ENCODE assay signal across 9 cellular contexts in the genomic region with DNA sequence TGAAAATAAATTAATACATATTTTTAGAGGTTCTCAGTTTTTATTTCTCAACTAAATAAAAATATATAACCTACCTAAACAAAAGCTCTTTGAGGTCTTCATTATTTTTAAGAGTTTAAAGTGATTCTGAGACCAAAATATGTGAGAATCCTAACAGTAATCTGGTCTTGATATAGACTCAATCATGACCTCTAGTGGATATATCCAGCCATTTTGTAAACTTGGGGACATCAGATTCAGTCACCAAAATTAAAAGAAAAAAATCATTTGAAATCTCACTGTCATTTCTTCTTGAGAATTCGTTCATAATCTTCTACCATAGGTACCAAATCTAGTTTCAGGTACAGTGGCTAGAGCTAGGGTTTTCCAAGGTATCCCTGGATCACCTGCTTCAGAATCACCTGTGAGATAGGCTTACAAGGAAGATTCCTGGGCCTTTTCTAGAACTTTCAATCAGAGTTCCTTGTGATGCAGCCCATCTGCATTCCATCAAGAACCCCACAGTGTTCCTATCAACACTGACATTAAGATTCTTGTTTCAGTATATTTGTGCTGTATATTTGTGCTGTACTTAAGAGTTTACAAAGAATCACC.
A peak's percentile ranks its signal among the peaks of the same experiment; 100 is the strongest.
DNase-seq lines count a peak whose midpoint lies in the region; ATAC-seq and TF ChIP-seq lines count a peak whose summit lies in the region.
"Had no signal": no experiment of that assay in that cellular context is flagged by ENCODE, and none has a peak within 500 bp of the region (broad histone marks: within the 10 kb centered on the region; RNA-seq: fewer than 3 reads in every experiment).

No MANE protein-coding gene starts in this region.

- H3K4me2 ChIP-seq in parathyroid adenoma (ENCODE audit: low read length) = no peak overlapping the region

- peaks cover 35% of the 10 kb centered on the region for H3K4me1 Mint-ChIP-seq in chondrocyte (ENCODE audit: low read depth)
- H3K4me1 Mint-ChIP-seq in natural killer cell = no peaks in the 10 kb centered on the region
- H3K4me1 Mint-ChIP-seq in activated T-helper 1 cell treated with anti-CD3 and anti-CD28 coated beads, Interleukin-12 subunit alpha, Interleukin-12 subunit beta, Interleukin-2, Interleukin-4 antibody, amounts not matched to agents 30 ng/mL and 10 ng/mL and 1 ng/mL, durations not matched to agents 14 hours and 24 hours and 36 hours (ENCODE audit: low read depth) = peaks cover 8% of the 10 kb centered on the region

- H3K27ac Mint-ChIP-seq in chondrocyte (ENCODE audit: unreplicated experiment) (no peak overlapping the region), natural killer cell (no peak overlapping the region)
- no peak overlapping the region for H3K27ac Mint-ChIP-seq in activated T-helper 1 cell treated with anti-CD3 and anti-CD28 coated beads, Interleukin-12 subunit alpha, Interleukin-12 subunit beta, Interleukin-2, Interleukin-4 antibody, amounts not matched to agents 30 ng/mL and 10 ng/mL and 1 ng/mL, durations not matched to agents 14 hours and 24 hours and 36 hours

- ATAC-seq in natural killer cell (no peak), HG03469 (IDR thresholded peaks at IDR 0.05; ENCODE audit: unreplicated experiment) (no peak)

- H3K36me3 Mint-ChIP-seq in chondrocyte (ENCODE audit: low read depth) (no peaks in the 10 kb centered on the region), natural killer cell (no peaks in the 10 kb centered on the region)
- no peaks in the 10 kb centered on the region for H3K36me3 Mint-ChIP-seq in activated T-helper 1 cell treated with anti-CD3 and anti-CD28 coated beads, Interleukin-12 subunit alpha, Interleukin-12 subunit beta, Interleukin-2, Interleukin-4 antibody, amounts not matched to agents 30 ng/mL and 10 ng/mL and 1 ng/mL, durations not matched to agents 14 hours and 24 hours and 36 hours (ENCODE audit: low read depth)

- H3K27me3 Mint-ChIP-seq in chondrocyte (ENCODE audit: low read depth) (no peaks in the 10 kb centered on the region), natural killer cell (ENCODE audit: low read depth in 2 of 2) (no peaks in the 10 kb centered on the region)
- H3K27me3 Mint-ChIP-seq in activated T-helper 1 cell treated with anti-CD3 and anti-CD28 coated beads, Interleukin-12 subunit alpha, Interleukin-12 subunit beta, Interleukin-2, Interleukin-4 antibody, amounts not matched to agents 30 ng/mL and 10 ng/mL and 1 ng/mL, durations not matched to agents 14 hours and 24 hours and 36 hours (ENCODE audit: insufficient read depth) = no peaks in the 10 kb centered on the region

- no peak overlapping the region for H3K9ac ChIP-seq in parathyroid adenoma

- no peaks in the 10 kb centered on the region for H3K4me1 ChIP-seq in parathyroid adenoma

- no peaks in the 10 kb centered on the region for H3K79me2 ChIP-seq in parathyroid adenoma

- intact Hi-C loops in natural killer cell (cut with micrococcal nuclease) = no loop called here
- intact Hi-C loops in activated T-helper 1 cell treated with anti-CD3 and anti-CD28 coated beads, Interleukin-12 subunit alpha, Interleukin-12 subunit beta, Interleukin-2, Interleukin-4 antibody, amounts not matched to agents 30 ng/mL and 10 ng/mL and 1 ng/mL, durations not matched to agents 14 hours and 24 hours and 36 hours (cut with micrococcal nuclease) = loop anchor here (5.0 kb wide), 1 partner anchor 855 kb away; no protein-coding TSS in a partner anchor

- TF ChIP-seq CTCF in GM10266 (IDR thresholded peaks at IDR 0.05; ENCODE audit: control insufficient read depth, insufficient read depth, low read depth, missing control alignments) (peak; percentile 35), chondrocyte (IDR thresholded peaks at IDR 0.05) (peak; percentile 90), parathyroid adenoma (IDR thresholded peaks at IDR 0.05) (peak; percentile 49), natural killer cell (IDR thresholded peaks at IDR 0.05) (no peak)

- H3K9me3 Mint-ChIP-seq in chondrocyte (ENCODE audit: low read depth) (no peaks in the 10 kb centered on the region), natural killer cell (peaks cover 2 to 4% of the 10 kb centered on the region in 2 donors)
- H3K9me3 Mint-ChIP-seq in activated T-helper 1 cell treated with anti-CD3 and anti-CD28 coated beads, Interleukin-12 subunit alpha, Interleukin-12 subunit beta, Interleukin-2, Interleukin-4 antibody, amounts not matched to agents 30 ng/mL and 10 ng/mL and 1 ng/mL, durations not matched to agents 14 hours and 24 hours and 36 hours = no peaks in the 10 kb centered on the region

- H3K9me3 ChIP-seq in parathyroid adenoma (ENCODE audit: control insufficient read depth, low read length) = no peaks in the 10 kb centered on the region

- no peak overlapping the region for H3K27ac ChIP-seq in parathyroid adenoma
- H3K27ac ChIP-seq: SK-N-MC had no signal

- H3K27me3 ChIP-seq in parathyroid adenoma (ENCODE audit: control insufficient read depth, insufficient read depth, low read length) = no peaks in the 10 kb centered on the region

- H2AFZ ChIP-seq in parathyroid adenoma = no peak overlapping the region

- no peaks in the 10 kb centered on the region for H3K36me3 ChIP-seq in parathyroid adenoma (ENCODE audit: control insufficient read depth, insufficient read depth, low read length)

- DNase-seq in GM10266 (ENCODE audit: extremely low spot score) = no peak
- peak; percentile 48 for DNase-seq in M059J (ENCODE audit: low read depth)
- no peak for DNase-seq in chondrocyte (ENCODE audit: low spot score)
- DNase-seq in natural killer cell = no peak
- no peak for DNase-seq in activated T-helper 1 cell treated with anti-CD3 and anti-CD28 coated beads, Interleukin-12 subunit alpha, Interleukin-12 subunit beta, Interleukin-2, Interleukin-4 antibody, amounts not matched to agents 30 ng/mL and 10 ng/mL and 1 ng/mL, durations not matched to agents 14 hours and 24 hours and 36 hours (ENCODE audit: low spot score)
- DNase-seq in RPMI8226 = no peak

- H3K4me3 ChIP-seq in parathyroid adenoma (ENCODE audit: low read depth, low read length) = no peak overlapping the region
- H3K4me3 ChIP-seq: SK-N-MC had no signal

- H3K4me3 Mint-ChIP-seq in chondrocyte (ENCODE audit: unreplicated experiment) = no peak overlapping the region
- H3K4me3 Mint-ChIP-seq in natural killer cell = no peak overlapping the region
- H3K4me3 Mint-ChIP-seq in activated T-helper 1 cell treated with anti-CD3 and anti-CD28 coated beads, Interleukin-12 subunit alpha, Interleukin-12 subunit beta, Interleukin-2, Interleukin-4 antibody, amounts not matched to agents 30 ng/mL and 10 ng/mL and 1 ng/mL, durations not matched to agents 14 hours and 24 hours and 36 hours = no peak overlapping the region
